In the genomic region with DNA sequence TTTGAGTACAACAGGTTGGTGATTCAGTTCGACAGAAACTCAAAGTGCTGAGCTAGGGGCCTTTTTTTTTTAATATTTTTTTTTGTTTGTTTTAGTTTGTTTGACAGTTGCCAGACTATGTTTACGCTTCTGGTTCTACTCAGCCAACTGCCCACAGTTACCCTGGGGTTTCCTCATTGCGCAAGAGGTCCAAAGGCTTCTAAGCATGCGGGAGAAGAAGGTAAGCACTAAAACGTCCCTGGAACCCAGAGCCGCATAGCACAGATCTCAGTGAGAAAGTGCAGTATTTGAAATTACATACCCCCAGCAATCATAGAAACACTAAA, we compare ENCODE assay signal across 8 cellular contexts. TPM values are rescaled to one million over a fixed set of nuclear protein-coding genes. Genes with fewer than 3 reads are reported as not detected.
DNase-seq lines count a peak whose midpoint lies in the region; ATAC-seq and TF ChIP-seq lines count a peak whose summit lies in the region.

No MANE protein-coding gene starts in this region.

- CTCF ChIA-PET in CD4-positive, alpha-beta memory T cell (lab: Charles Lee; ENCODE audit: partially characterized antibody): interaction anchor here (1.2 kb wide), 1 partner anchor 37 kb away, joined by 3 read pairs; no protein-coding TSS in a partner anchor

- peak overlapping the region; percentile 91 for H3K4me2 ChIP-seq in GM23338

- TF ChIP-seq CTCF in GM23338 (conservative IDR thresholded peaks at IDR 0.05; ENCODE audit: low read depth in 2 of 2): no peak

- peaks cover 11% of the 10 kb centered on the region for H3K4me1 ChIP-seq in CD4-positive, alpha-beta memory T cell (ENCODE audit: insufficient read depth, low read length)
- H3K4me1 ChIP-seq in GM23338 (ENCODE audit: insufficient read depth): peaks cover 9% of the 10 kb centered on the region
- H3K4me1 ChIP-seq in NT2/D1 (ENCODE audit: insufficient read depth, insufficient read length): no peaks in the 10 kb centered on the region
- H3K4me1 ChIP-seq in esophagus (ENCODE audit: control insufficient read depth in 2 of 2, insufficient read depth in 2 of 2, low read length in 1 of 2): no peaks in the 10 kb centered on the region
- H3K4me1 ChIP-seq in SJCRH30: no peaks in the 10 kb centered on the region

- H4K20me1 ChIP-seq in GM23338 (replicated peaks; ENCODE audit: insufficient read depth): no peaks in the 10 kb centered on the region

- no peaks in the 10 kb centered on the region for H3K9me3 Mint-ChIP-seq in CD4-positive, alpha-beta memory T cell
- H3K9me3 Mint-ChIP-seq in GM23338: no peaks in the 10 kb centered on the region
- H3K9me3 Mint-ChIP-seq in natural killer cell treated with Interleukin-12 subunit alpha and Interleukin-12 subunit beta and Interleukin-15 and Interleukin-18, amount 100 ng/mL, for 72 hours: no peaks in the 10 kb centered on the region

- ATAC-seq in GM23338: peak; percentile 42
- peak; percentile 8 to 49 for ATAC-seq in natural killer cell treated with Interleukin-12 subunit alpha and Interleukin-12 subunit beta and Interleukin-15 and Interleukin-18, amount 100 ng/mL, for 72 hours
- no peak for ATAC-seq in GM18502 (IDR thresholded peaks at IDR 0.05; ENCODE audit: poor library complexity, unreplicated experiment)

- no peaks in the 10 kb centered on the region for H3K9me3 ChIP-seq in CD4-positive, alpha-beta memory T cell (ENCODE audit: control insufficient read depth in 1 of 2, low read length in 2 of 2)
- no peaks in the 10 kb centered on the region for H3K9me3 ChIP-seq in NT2/D1 (ENCODE audit: insufficient read depth, low read length)
- no peaks in the 10 kb centered on the region for H3K9me3 ChIP-seq in esophagus (ENCODE audit: control insufficient read depth in 2 of 2, insufficient read depth in 1 of 2, low read depth in 1 of 2, low read length in 1 of 2)
- no peaks in the 10 kb centered on the region for H3K9me3 ChIP-seq in SJCRH30 (replicated peaks)

- no peaks in the 10 kb centered on the region for H3K79me2 ChIP-seq in GM23338 (replicated peaks; ENCODE audit: insufficient read depth)

- peaks cover 11% of the 10 kb centered on the region for H3F3A ChIP-seq in GM23338 (replicated peaks; ENCODE audit: low read depth)

- no peak overlapping the region for H3K4me3 ChIP-seq in CD4-positive, alpha-beta memory T cell (ENCODE audit: low read length in 2 of 2)
- H3K4me3 ChIP-seq in GM23338 (peak overlapping the region; percentile 68), NT2/D1 (ENCODE audit: insufficient read length, low read depth) (peak overlapping the region; percentile 57), esophagus (ENCODE audit: low read depth in 1 of 2, low read length in 2 of 2) (peak overlapping the region; percentile 65 to 67), SJCRH30 (no peak overlapping the region)

- H3K36me3 Mint-ChIP-seq in CD4-positive, alpha-beta memory T cell: no peaks in the 10 kb centered on the region
- no peaks in the 10 kb centered on the region for H3K36me3 Mint-ChIP-seq in GM23338 (ENCODE audit: low read depth)
- no peaks in the 10 kb centered on the region for H3K36me3 Mint-ChIP-seq in natural killer cell treated with Interleukin-12 subunit alpha and Interleukin-12 subunit beta and Interleukin-15 and Interleukin-18, amount 100 ng/mL, for 72 hours

- H2AFZ ChIP-seq in GM23338: peak overlapping the region; percentile 98

- no peak overlapping the region for H3K27ac ChIP-seq in CD4-positive, alpha-beta memory T cell (ENCODE audit: low read depth, low read length)
- no peak overlapping the region for H3K27ac ChIP-seq in GM23338 (ENCODE audit: low read depth)
- H3K27ac ChIP-seq in esophagus (ENCODE audit: low read depth in 2 of 2, low read length in 1 of 2): peak overlapping the region; percentile 91 to 94
- no peak overlapping the region for H3K27ac ChIP-seq in SJCRH30

- no peak overlapping the region for H3K27ac Mint-ChIP-seq in CD4-positive, alpha-beta memory T cell
- H3K27ac Mint-ChIP-seq in GM23338: no peak overlapping the region
- no peak overlapping the region for H3K27ac Mint-ChIP-seq in natural killer cell treated with Interleukin-12 subunit alpha and Interleukin-12 subunit beta and Interleukin-15 and Interleukin-18, amount 100 ng/mL, for 72 hours

- H3K27me3 Mint-ChIP-seq in CD4-positive, alpha-beta memory T cell: peaks cover 17 to 25% of the 10 kb centered on the region in 2 donors
- H3K27me3 Mint-ChIP-seq in GM23338 (ENCODE audit: insufficient read depth, low read depth, poor library complexity): peaks cover 19% of the 10 kb centered on the region
- peaks cover 12 to 19% of the 10 kb centered on the region in 2 donors for H3K27me3 Mint-ChIP-seq in natural killer cell treated with Interleukin-12 subunit alpha and Interleukin-12 subunit beta and Interleukin-15 and Interleukin-18, amount 100 ng/mL, for 72 hours

- intact Hi-C loops in CD4-positive, alpha-beta memory T cell (cut with micrococcal nuclease): no loop called here

- peaks cover 4 to 18% (median 13%) of the 10 kb centered on the region in 4 donors for H3K4me1 Mint-ChIP-seq in CD4-positive, alpha-beta memory T cell
- H3K4me1 Mint-ChIP-seq in GM23338: peaks cover 13% of the 10 kb centered on the region; the same call in 2 of the 3 replicates
- peaks cover 4 to 7% of the 10 kb centered on the region in 2 donors for H3K4me1 Mint-ChIP-seq in natural killer cell treated with Interleukin-12 subunit alpha and Interleukin-12 subunit beta and Interleukin-15 and Interleukin-18, amount 100 ng/mL, for 72 hours (ENCODE audit: low read depth in 2 of 2)

- WGBS in esophagus, 2 donors: 14 to 17% methylated on average over 6 of the region's 6 CpGs

- no peaks in the 10 kb centered on the region for H3K27me3 ChIP-seq in CD4-positive, alpha-beta memory T cell (ENCODE audit: insufficient read depth, low read length)
- H3K27me3 ChIP-seq in GM23338 (ENCODE audit: insufficient read depth) (peaks cover 26% of the 10 kb centered on the region), NT2/D1 (ENCODE audit: insufficient read depth, insufficient read length) (peaks cover 39% of the 10 kb centered on the region), esophagus (ENCODE audit: control insufficient read depth in 1 of 2, insufficient read depth in 2 of 2, low read length in 2 of 2) (no peaks in the 10 kb centered on the region), SJCRH30 (no peaks in the 10 kb centered on the region)

- H3K36me3 ChIP-seq in CD4-positive, alpha-beta memory T cell (ENCODE audit: insufficient read depth, low read length): no peaks in the 10 kb centered on the region
- H3K36me3 ChIP-seq in GM23338 (ENCODE audit: insufficient read depth) (no peaks in the 10 kb centered on the region), NT2/D1 (ENCODE audit: insufficient read depth, insufficient read length, low read length) (no peaks in the 10 kb centered on the region), esophagus (ENCODE audit: control insufficient read depth in 2 of 2, insufficient read depth in 2 of 2, low read length in 1 of 2) (peaks cover 0 to 4% of the 10 kb centered on the region in 2 donors), SJCRH30 (no peaks in the 10 kb centered on the region)

- H3K9ac ChIP-seq in NT2/D1 (ENCODE audit: insufficient read length, low read depth): no peak overlapping the region

- no peaks in the 10 kb centered on the region for H3K9me2 ChIP-seq in GM23338 (ENCODE audit: insufficient read depth)

- no peak for DNase-seq in CD4-positive, alpha-beta memory T cell
- DNase-seq in GM23338 (ENCODE audit: low spot score) (peak; percentile 51), NT2/D1 (ENCODE audit: low read depth, low spot score) (no peak), SJCRH30 (no peak), C1 segment of cervical spinal cord (lab: John Stamatoyannopoulos, UW) (no peak)
- DNase-seq in natural killer cell treated with Interleukin-12 subunit alpha and Interleukin-12 subunit beta and Interleukin-15 and Interleukin-18, amount 100 ng/mL, for 72 hours (ENCODE audit: low spot score): no peak

- POLR2A ChIA-PET in CD4-positive, alpha-beta memory T cell (lab: Charles Lee; ENCODE audit: partially characterized antibody): no interaction called here

- peak overlapping the region; percentile 6 to 74 (median 61) for H3K4me3 Mint-ChIP-seq in CD4-positive, alpha-beta memory T cell
- peak overlapping the region; percentile 72 for H3K4me3 Mint-ChIP-seq in GM23338
- peak overlapping the region; percentile 67 for H3K4me3 Mint-ChIP-seq in natural killer cell treated with Interleukin-12 subunit alpha and Interleukin-12 subunit beta and Interleukin-15 and Interleukin-18, amount 100 ng/mL, for 72 hours

TF ChIP-seq in GM23338, 12 proteins besides CTCF, POLR2A, EP300 and RAD21 (continues in another document):
- no peak for TF ChIP-seq POLR2AphosphoS5 (IDR thresholded peaks at IDR 0.05; ENCODE audit: low read depth)

RNA-seq across cellular contexts. Expression of a gene that starts 0.6 kb away (rescaled TPM):
- total RNA-seq in CD4-positive, alpha-beta memory T cell: not detected
- polyA plus RNA-seq in CD4-positive, alpha-beta memory T cell: not detected
- total RNA-seq in GM23338 (2014; rRNA removed; shearing (Covaris generic)): 1.9 and 2.2 TPM in 2 replicates
- polyA plus RNA-seq in GM23338 (2016; fragmentation: Nextera tagmentation; extraction: Ambion mirVana) (1.4 and 1.6 TPM in 2 replicates), esophagus (10 to 100 TPM; 16.9 to 20.6 TPM)
- 1 to 10 TPM in 1 of 2 donors, under 1 TPM in 1; 0.67 to 1.8 TPM for total RNA-seq in natural killer cell treated with Interleukin-12 subunit alpha and Interleukin-12 subunit beta and Interleukin-15 and Interleukin-18, amount 100 ng/mL, for 72 hours
- not detected in 2 replicates for total RNA-seq in SJCRH30 (2014; rRNA removed; shearing (Covaris generic))

RNA-seq across cellular contexts. Expression of a gene that starts 35.9 kb away (rescaled TPM):
- total RNA-seq in CD4-positive, alpha-beta memory T cell: not detected
- polyA plus RNA-seq in CD4-positive, alpha-beta memory T cell: not detected
- total RNA-seq in GM23338 (2014; rRNA removed; shearing (Covaris generic)): 0.08 TPM in 1 of 2 replicates, not detected in the other
- polyA plus RNA-seq in GM23338 (2016; fragmentation: Nextera tagmentation; extraction: Ambion mirVana): 0.06 and 0.17 TPM in 2 replicates
- under 1 TPM; 0.02 to 0.05 TPM for polyA plus RNA-seq in esophagus
- under 1 TPM in 1 of 2 donors, not detected in 1; 0.10 TPM for total RNA-seq in natural killer cell treated with Interleukin-12 subunit alpha and Interleukin-12 subunit beta and Interleukin-15 and Interleukin-18, amount 100 ng/mL, for 72 hours
- total RNA-seq in SJCRH30 (2014; rRNA removed; shearing (Covaris generic)): 0.02 TPM in 1 of 2 replicates, not detected in the other

Comparison
In these comparisons a context has a peak if more than half of its experiments do, and no peak if none do; other contexts are left out.
1. H3K27ac ChIP-seq: peak in esophagus (2 of 2); none in CD4-positive, alpha-beta memory T cell (single experiment), GM23338 (single experiment) and SJCRH30 (single experiment).
2. H3K4me3 ChIP-seq: peak in GM23338 (single experiment), NT2/D1 (single experiment) and esophagus (2 of 2); none in CD4-positive, alpha-beta memory T cell (0 of 2) and SJCRH30 (single experiment).
3. Peak in every context shown above with its lines, with median percentiles within 50 percentile points of each other: H3K4me3 Mint-ChIP-seq.